Comparison of ENCODE assay signal across 1 cellular context in genomic region chr2:1789610-1790009, GRCh38.
TF ChIP-seq lines count a peak whose summit lies in the region.

No MANE protein-coding gene starts in this region.

TF ChIP-seq in WTC11, 78 proteins besides CTCF, POLR2A, EP300 and RAD21 (continued from another document):
- TF ChIP-seq USF2 (CRISPR knock-in tag; IDR thresholded peaks at IDR 0.05) (no peak), ATF1 (CRISPR knock-in tag; IDR thresholded peaks at IDR 0.05) (no peak), FOXK1 (CRISPR knock-in tag; IDR thresholded peaks at IDR 0.05) (no peak), RORB (CRISPR knock-in tag; IDR thresholded peaks at IDR 0.05) (no peak), CREB1 (CRISPR knock-in tag; IDR thresholded peaks at IDR 0.05) (no peak), FOXP1 (CRISPR knock-in tag; IDR thresholded peaks at IDR 0.05; ENCODE audit: borderline replicate concordance) (no peak), EMX1 (CRISPR knock-in tag; IDR thresholded peaks at IDR 0.05) (no peak), HMGXB4 (CRISPR knock-in tag; IDR thresholded peaks at IDR 0.05) (no peak), CBFB (CRISPR knock-in tag; IDR thresholded peaks at IDR 0.05; ENCODE audit: low read depth) (no peak), ATF2 (CRISPR knock-in tag; IDR thresholded peaks at IDR 0.05; ENCODE audit: borderline replicate concordance, low read depth) (no peak), ZNF512 (CRISPR knock-in tag; IDR thresholded peaks at IDR 0.05; ENCODE audit: borderline replicate concordance) (no peak), ELF4 (CRISPR knock-in tag; IDR thresholded peaks at IDR 0.05; ENCODE audit: low read depth) (no peak)
TF ChIP-seq in WTC11: peak in this region for 0.
